8 cellular contexts compared by ENCODE assay signal in the genomic region with DNA sequence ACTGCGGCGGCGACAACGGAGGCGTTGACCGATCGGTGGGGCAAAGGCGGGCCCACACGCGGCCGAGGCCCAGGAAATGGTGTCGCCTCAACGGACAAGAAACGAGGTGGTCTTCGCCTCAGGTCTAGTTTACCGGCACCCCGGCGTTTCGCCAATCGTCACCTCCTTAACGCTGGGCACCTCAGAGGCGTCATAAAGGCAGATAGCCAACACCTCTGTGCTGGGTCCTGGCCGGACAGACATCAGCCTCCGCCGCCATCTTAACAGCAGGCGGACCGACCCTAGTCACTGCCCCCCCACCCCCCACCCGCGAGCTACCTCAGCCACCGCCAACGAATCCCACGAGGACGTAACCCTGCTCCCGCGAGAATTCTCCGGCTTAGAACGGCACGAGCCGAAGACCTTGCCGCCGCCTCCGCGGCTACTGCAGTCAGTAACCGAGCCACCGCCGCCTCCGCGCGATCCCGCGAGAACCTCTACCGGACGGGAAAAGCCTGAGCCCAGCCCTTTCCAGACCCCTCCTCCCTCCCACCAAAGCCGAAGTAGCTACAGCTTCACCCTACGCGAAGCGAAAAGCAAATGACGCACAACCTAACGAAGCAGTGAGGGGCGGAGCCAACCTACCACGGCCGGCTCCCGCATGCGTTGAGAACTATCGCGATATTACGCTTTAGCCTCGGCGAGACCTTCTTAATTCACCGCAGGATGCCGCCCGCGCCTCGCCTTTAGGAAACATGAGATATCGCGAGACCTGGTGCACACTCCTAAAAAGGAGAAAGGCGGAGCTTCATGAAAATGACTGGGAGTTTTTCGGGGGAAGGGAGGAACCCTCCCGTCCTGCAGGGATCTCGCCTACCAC. TPM values are rescaled to one million over a fixed set of nuclear protein-coding genes. Genes with fewer than 3 reads are reported as not detected.
A peak's percentile ranks its signal among the peaks of the same experiment; 100 is the strongest.
DNase-seq lines count a peak whose midpoint lies in the region; ATAC-seq and TF ChIP-seq lines count a peak whose summit lies in the region.

No MANE protein-coding gene starts in this region.

- H3K4me3 Mint-ChIP-seq in activated CD4-positive, alpha-beta T cell treated with anti-CD3 and anti-CD28 coated beads, Interleukin-2, amount 10 ng/mL, durations not matched to agents 24 days and 14 days: peak overlapping the region; percentile 97

- no peaks in the 10 kb centered on the region for H3K27me3 ChIP-seq in BJ (ENCODE audit: control insufficient read depth, insufficient read depth, low read length)
- H3K27me3 ChIP-seq in layer of hippocampus (ENCODE audit: control insufficient read depth, insufficient read depth, low read length): no peaks in the 10 kb centered on the region

- H3K27ac ChIP-seq in coronary artery (peak overlapping the region; percentile 75 to 94), layer of hippocampus (ENCODE audit: low read depth, low read length) (peak overlapping the region; percentile 88)

- H3K27ac Mint-ChIP-seq in activated CD4-positive, alpha-beta T cell treated with anti-CD3 and anti-CD28 coated beads, Interleukin-2, amount 10 ng/mL, durations not matched to agents 24 days and 14 days: peak overlapping the region; percentile 97

- H3K4me1 Mint-ChIP-seq in activated CD4-positive, alpha-beta T cell treated with anti-CD3 and anti-CD28 coated beads, Interleukin-2, amount 10 ng/mL, durations not matched to agents 24 days and 14 days: peaks cover 20% of the 10 kb centered on the region

- DNase-seq in BJ (ENCODE audit: low read depth) (peak; percentile 93), NCI-H526 (lab: John Stamatoyannopoulos, UW) (peak; percentile 99), coronary artery (ENCODE audit: low spot score) (peak; percentile 95)
- DNase-seq in activated CD4-positive, alpha-beta T cell treated with anti-CD3 and anti-CD28 coated beads, Interleukin-2, amount 10 ng/mL, durations not matched to agents 24 days and 14 days: peak; percentile 96
- peak; percentile 60 to 83 (median 72) for DNase-seq in stimulated activated CD4-positive, alpha-beta T cell treated with anti-CD3 and anti-CD28 coated beads, Interleukin-1b, Interleukin-23, amount 100 ng/mL, for 24 hours (ENCODE audit: low read depth in 4 of 4, low spot score in 1 of 4)

- ATAC-seq in GM19328 (IDR thresholded peaks at IDR 0.05; ENCODE audit: unreplicated experiment) (peak; percentile 64), HG03469 (IDR thresholded peaks at IDR 0.05; ENCODE audit: unreplicated experiment) (peak; percentile 64)

- H3K36me3 Mint-ChIP-seq in activated CD4-positive, alpha-beta T cell treated with anti-CD3 and anti-CD28 coated beads, Interleukin-2, amount 10 ng/mL, durations not matched to agents 24 days and 14 days (ENCODE audit: low read depth): peaks cover 44% of the 10 kb centered on the region

- no peaks in the 10 kb centered on the region for H3K36me3 ChIP-seq in BJ (ENCODE audit: control insufficient read depth, insufficient read depth, low read length)

- H3K4me3 ChIP-seq in BJ (ENCODE audit: low read depth, low read length) (peak overlapping the region; percentile 60), coronary artery (peak overlapping the region; percentile 83)

- H3K27me3 Mint-ChIP-seq in activated CD4-positive, alpha-beta T cell treated with anti-CD3 and anti-CD28 coated beads, Interleukin-2, amount 10 ng/mL, durations not matched to agents 24 days and 14 days: no peaks in the 10 kb centered on the region

- H3K9me3 Mint-ChIP-seq in activated CD4-positive, alpha-beta T cell treated with anti-CD3 and anti-CD28 coated beads, Interleukin-2, amount 10 ng/mL, durations not matched to agents 24 days and 14 days: no peaks in the 10 kb centered on the region

- POLR2A ChIA-PET in BJ (lab: Charles Lee): interaction anchor here (0.7 kb wide), 1 partner anchor 247 kb away, joined by 3 read pairs; no protein-coding TSS in a partner anchor

- intact Hi-C loops in activated CD4-positive, alpha-beta T cell treated with anti-CD3 and anti-CD28 coated beads, Interleukin-2, amount 10 ng/mL, durations not matched to agents 24 days and 14 days (cut with micrococcal nuclease): loop anchor here (1.0 to 10.0 kb wide), 6 partner anchors 31 to 951 kb away; partner anchors contain the start of genes FAM120C, PHF8, RIBC1 and SMC1A

- CTCF ChIA-PET in BJ (lab: Yijun Ruan, JAX): interaction anchor here (0.6 kb wide), 1 partner anchor 35 kb away, joined by 3 read pairs; no protein-coding TSS in a partner anchor

- no peak for TF ChIP-seq CTCF in BJ (IDR thresholded peaks at IDR 0.05; ENCODE audit: insufficient read depth, low read depth, low read length)
- no peak for TF ChIP-seq CTCF in coronary artery (IDR thresholded peaks at IDR 0.05)

RNA-seq across cellular contexts. Expression of gene HUWE1, which starts 2.7 kb away (rescaled TPM):
- 57.5 and 62.1 TPM in 2 replicates for polyA plus RNA-seq in BJ (2011; rRNA removed)
- polyA minus RNA-seq in BJ (2011; rRNA and poly(A)+ RNA removed): 163 and 208 TPM in 2 replicates
- 461 and 485 TPM in 2 replicates for total RNA-seq in activated CD4-positive, alpha-beta T cell treated with anti-CD3 and anti-CD28 coated beads, Interleukin-2, amount 10 ng/mL, durations not matched to agents 24 days and 14 days

Comparison
In these comparisons a context has a peak if more than half of its experiments do, and no peak if none do; other contexts are left out.
1. Peak in every context shown above with its lines: DNase-seq, ATAC-seq, H3K4me3 ChIP-seq and H3K27ac ChIP-seq.